ENCODE assay signal across 16 cellular contexts in genomic region chr9:129341991-129342348, GRCh38.
A peak's percentile ranks its signal among the peaks of the same experiment; 100 is the strongest.
DNase-seq lines count a peak whose midpoint lies in the region; ATAC-seq and TF ChIP-seq lines count a peak whose summit lies in the region.
"Had no signal": no experiment of that assay in that cellular context is flagged by ENCODE, and none has a peak within 500 bp of the region (broad histone marks: within the 10 kb centered on the region; RNA-seq: fewer than 3 reads in every experiment).

No MANE protein-coding gene starts in this region.

- no peaks in the 10 kb centered on the region for H3K79me2 ChIP-seq in GM23338 (replicated peaks; ENCODE audit: insufficient read depth)

- peak in 2 of 3 donors; percentile 33 to 37 for DNase-seq in right cardiac atrium
- no peak for DNase-seq in heart right ventricle
- no peak for DNase-seq in ascending aorta (ENCODE audit: low spot score in 2 of 2)
- no peak for DNase-seq in vagina (ENCODE audit: extremely low spot score in 2 of 2)
- no peak for DNase-seq in GM23338 (ENCODE audit: low spot score)
- DNase-seq: AML-193; CD4-positive, CD25-positive, alpha-beta regulatory T cell; DMS153; DMS79 treated with DMSO at 0.1 percent for 48 hours; EL had no signal

- no peak overlapping the region for H3K4me3 Mint-ChIP-seq in nephron
- H3K4me3 Mint-ChIP-seq in GM23338 = no peak overlapping the region
- H3K4me3 Mint-ChIP-seq: CD4-positive, CD25-positive, alpha-beta regulatory T cell had no signal

- H3K9me3 Mint-ChIP-seq in nephron = no peaks in the 10 kb centered on the region
- no peaks in the 10 kb centered on the region for H3K9me3 Mint-ChIP-seq in GM23338

- ATAC-seq in right cardiac atrium (no peak), heart right ventricle (no peak), GM23338 (no peak), GM21526 (IDR thresholded peaks at IDR 0.05; ENCODE audit: low FRiP score, unreplicated experiment) (no peak), HG03135 (IDR thresholded peaks at IDR 0.05; ENCODE audit: unreplicated experiment) (no peak)
- ATAC-seq: HCT116 had no signal

- H3F3A ChIP-seq in GM23338 (replicated peaks; ENCODE audit: low read depth) = peaks cover 16% of the 10 kb centered on the region; the same call in 1 of the 2 replicates

- H3K9me2 ChIP-seq in GM23338 (ENCODE audit: insufficient read depth) = no peaks in the 10 kb centered on the region

- H3K27ac ChIP-seq in right cardiac atrium (ENCODE audit: low read length) (no peak overlapping the region), heart right ventricle (peak overlapping the region in 1 of 10 donors; percentile 45), ascending aorta (peak overlapping the region; percentile 3 to 13), vagina (peak overlapping the region; percentile 82), GM23338 (ENCODE audit: low read depth) (no peak overlapping the region)
- H3K27ac ChIP-seq: 22Rv1, BLaER1 had no signal

- 94% methylated on average over 7 of the region's 7 CpGs for WGBS in right cardiac atrium
- 97% methylated on average over 7 of the region's 7 CpGs for WGBS in heart right ventricle, 2 donors

- H3K27ac Mint-ChIP-seq in nephron (peak overlapping the region in 2 of 3 experiments; percentile 49 to 54), GM23338 (no peak overlapping the region)
- H3K27ac Mint-ChIP-seq: CD4-positive, CD25-positive, alpha-beta regulatory T cell had no signal

- TF ChIP-seq CTCF in heart right ventricle (IDR thresholded peaks at IDR 0.05) = no peak
- TF ChIP-seq CTCF in ascending aorta (IDR thresholded peaks at IDR 0.05) = no peak
- no peak for TF ChIP-seq CTCF in nephron (IDR thresholded peaks at IDR 0.05; ENCODE audit: unreplicated experiment in 3 of 3)
- TF ChIP-seq CTCF in vagina (IDR thresholded peaks at IDR 0.05) = no peak
- no peak for TF ChIP-seq CTCF in GM23338 (conservative IDR thresholded peaks at IDR 0.05; ENCODE audit: low read depth in 2 of 2)

- intact Hi-C loops in right cardiac atrium (cut with DNase I) = no loop called here
- intact Hi-C loops in heart right ventricle (cut with DNase I) = loop anchor here in 1 of 10 donors (10.0 kb wide), 1 partner anchor 263 kb away; no protein-coding TSS in a partner anchor
- intact Hi-C loops in ascending aorta (cut with DNase I) = no loop called here
- intact Hi-C loops in vagina (cut with DNase I) = no loop called here

- H3K4me2 ChIP-seq in GM23338 = no peak overlapping the region

- TF ChIP-seq POLR2A in vagina (IDR thresholded peaks at IDR 0.05) = no peak

- no peaks in the 10 kb centered on the region for H3K9me3 ChIP-seq in right cardiac atrium (ENCODE audit: control insufficient read depth, low read length)
- H3K9me3 ChIP-seq in heart right ventricle = no peaks in the 10 kb centered on the region
- H3K9me3 ChIP-seq in ascending aorta = no peaks in the 10 kb centered on the region
- no peaks in the 10 kb centered on the region for H3K9me3 ChIP-seq in vagina
- H3K9me3 ChIP-seq: BLaER1 had no signal

- H3K27me3 Mint-ChIP-seq in nephron (ENCODE audit: low read depth) = peaks cover 4% of the 10 kb centered on the region
- peaks cover 5% of the 10 kb centered on the region for H3K27me3 Mint-ChIP-seq in GM23338 (ENCODE audit: insufficient read depth, low read depth, poor library complexity)

- no peaks in the 10 kb centered on the region for H3K36me3 Mint-ChIP-seq in nephron (ENCODE audit: low read depth)
- peaks cover 8% of the 10 kb centered on the region; the same call in 2 of the 3 replicates for H3K36me3 Mint-ChIP-seq in GM23338 (ENCODE audit: low read depth)
- H3K36me3 Mint-ChIP-seq: CD4-positive, CD25-positive, alpha-beta regulatory T cell had no signal

- H4K20me1 ChIP-seq in GM23338 (replicated peaks; ENCODE audit: insufficient read depth) = no peaks in the 10 kb centered on the region
- H4K20me1 ChIP-seq: BLaER1 had no signal

- no peaks in the 10 kb centered on the region for H3K36me3 ChIP-seq in heart right ventricle
- no peaks in the 10 kb centered on the region for H3K36me3 ChIP-seq in ascending aorta
- no peaks in the 10 kb centered on the region for H3K36me3 ChIP-seq in vagina
- no peaks in the 10 kb centered on the region for H3K36me3 ChIP-seq in GM23338 (ENCODE audit: insufficient read depth)
- H3K36me3 ChIP-seq: BLaER1 had no signal

- H2AFZ ChIP-seq in GM23338 = no peak overlapping the region

- no peaks in the 10 kb centered on the region for H3K27me3 ChIP-seq in right cardiac atrium (ENCODE audit: control insufficient read depth, insufficient read depth)
- H3K27me3 ChIP-seq in heart right ventricle = no peaks in the 10 kb centered on the region
- H3K27me3 ChIP-seq in ascending aorta = no peaks in the 10 kb centered on the region
- H3K27me3 ChIP-seq in vagina = no peaks in the 10 kb centered on the region
- no peaks in the 10 kb centered on the region for H3K27me3 ChIP-seq in GM23338 (ENCODE audit: insufficient read depth)
- H3K27me3 ChIP-seq: BLaER1 had no signal

- H3K4me1 Mint-ChIP-seq in nephron = peaks cover 14% of the 10 kb centered on the region
- peaks cover 5% of the 10 kb centered on the region for H3K4me1 Mint-ChIP-seq in GM23338

- H3K4me3 ChIP-seq in right cardiac atrium (ENCODE audit: low read length) (no peak overlapping the region), heart right ventricle (no peak overlapping the region), ascending aorta (no peak overlapping the region), vagina (no peak overlapping the region), GM23338 (no peak overlapping the region)
- H3K4me3 ChIP-seq: BLaER1 had no signal

- H3K4me1 ChIP-seq in right cardiac atrium (ENCODE audit: control insufficient read depth, insufficient read depth, low read length) = peaks cover 2% of the 10 kb centered on the region
- peaks cover 0 to 78% (median 17%) of the 10 kb centered on the region in 9 donors for H3K4me1 ChIP-seq in heart right ventricle
- H3K4me1 ChIP-seq in ascending aorta = peaks cover 9 to 19% of the 10 kb centered on the region in 2 donors
- H3K4me1 ChIP-seq in vagina = peaks cover 39% of the 10 kb centered on the region
- H3K4me1 ChIP-seq in GM23338 (ENCODE audit: insufficient read depth) = peaks cover 19% of the 10 kb centered on the region

TF ChIP-seq in GM23338, 12 proteins besides CTCF, POLR2A, EP300 and RAD21 (continues in another document):
- TF ChIP-seq JUNB (IDR thresholded peaks at IDR 0.05; ENCODE audit: unreplicated experiment) (no peak), NANOG (IDR thresholded peaks at IDR 0.05; ENCODE audit: borderline replicate concordance) (no peak), REST (IDR thresholded peaks at IDR 0.05; ENCODE audit: unreplicated experiment) (no peak), ZNF331 (CRISPR knock-in tag; IDR thresholded peaks at IDR 0.05; ENCODE audit: low read depth) (no peak), ZNF114 (CRISPR knock-in tag; IDR thresholded peaks at IDR 0.05) (no peak), POLR2AphosphoS5 (IDR thresholded peaks at IDR 0.05; ENCODE audit: low read depth) (no peak), EZH2 (IDR thresholded peaks at IDR 0.05; ENCODE audit: low read depth, unreplicated experiment) (no peak), EZH2phosphoT487 (IDR thresholded peaks at IDR 0.05; ENCODE audit: unreplicated experiment) (no peak), ETS1 (IDR thresholded peaks at IDR 0.05) (no peak)

Comparison
In these comparisons a context has a peak if more than half of its experiments do, and no peak if none do; other contexts are left out.
1. DNase-seq: peak in right cardiac atrium (2 of 3); none in heart right ventricle (0 of 2), ascending aorta (0 of 2), vagina (0 of 2) and GM23338 (single experiment).
2. H3K27ac ChIP-seq: peak in ascending aorta (2 of 2) and vagina (single experiment); none in right cardiac atrium (single experiment) and GM23338 (single experiment).